Comparison of ENCODE assay signal across 18 cellular contexts in genomic region chr2:242022550-242023290, GRCh38.
"Had no signal": no experiment of that assay in that cellular context is flagged by ENCODE, and none has a peak within 500 bp of the region (broad histone marks: within the 10 kb centered on the region; RNA-seq: fewer than 3 reads in every experiment).

No MANE protein-coding gene starts in this region.

- H3K27ac ChIP-seq: ascending aorta, breast epithelium, epithelial cell of prostate, pancreas, tibial artery, vagina had no signal

- H3K36me3 ChIP-seq: ascending aorta, breast epithelium, pancreas, tibial artery, vagina had no signal

- ATAC-seq: activated naive CD8-positive, alpha-beta T cell treated with anti-CD3 and anti-CD28 coated beads, Interleukin-2, amount 50 U/mL, for 24 hours; left cardiac atrium; pancreas had no signal

- H3K9me3 Mint-ChIP-seq: activated T-cell treated with anti-CD3 and anti-CD28 coated beads, Interleukin-2, amount 50 U/mL, for 24 hours; naive B cell had no signal

- H3K27me3 ChIP-seq: ascending aorta, pancreas, vagina had no signal

- H3K27me3 Mint-ChIP-seq: activated T-cell treated with anti-CD3 and anti-CD28 coated beads, Interleukin-2, amount 50 U/mL, for 24 hours had no signal

- H3K4me1 ChIP-seq: ascending aorta, breast epithelium, pancreas, tibial artery, vagina had no signal

- DNase-seq: activated CD4-positive, alpha-beta T cell treated with anti-CD3 and anti-CD28 coated beads, Interleukin-2, amount 50 U/mL, for 4 hours; activated CD4-positive, CD25-positive, alpha-beta regulatory T cell treated with anti-CD3 and anti-CD28 coated beads, Interleukin-2, amount 50 U/mL, for 72 hours; activated effector memory CD4-positive, alpha-beta T cell treated with anti-CD3 and anti-CD28 coated beads, Interleukin-2, amount 50 U/mL, for 16 hours; activated naive CD8-positive, alpha-beta T cell treated with anti-CD3 and anti-CD28 coated beads, Interleukin-2, amount 50 U/mL, for 24 hours; activated T-cell treated with anti-CD3 and anti-CD28 coated beads, Interleukin-2, amount 50 U/mL, for 24 hours; cerebellar nuclear complex; dermis blood vessel endothelial cell; left cardiac atrium; naive B cell; stimulated activated CD4-positive, alpha-beta T cell treated with anti-CD3 and anti-CD28 coated beads, Interleukin-12 subunit alpha, Interleukin-12 subunit beta, amount 100 ng/mL, for 4 hours; stimulated activated CD4-positive, alpha-beta T cell treated with anti-CD3 and anti-CD28 coated beads, Interleukin-2, amount 100 ng/mL, for 24 hours; T1000; tibial artery had no signal

- H3K4me1 Mint-ChIP-seq: activated naive CD8-positive, alpha-beta T cell treated with anti-CD3 and anti-CD28 coated beads, Interleukin-2, amount 50 U/mL, for 24 hours had no signal

- H3K9me3 ChIP-seq: ascending aorta, breast epithelium, pancreas, tibial artery, vagina had no signal

- H3K4me3 ChIP-seq: ascending aorta, breast epithelium, pancreas, tibial artery, vagina had no signal

- H3K4me3 Mint-ChIP-seq: activated naive CD8-positive, alpha-beta T cell treated with anti-CD3 and anti-CD28 coated beads, Interleukin-2, amount 50 U/mL, for 24 hours; activated T-cell treated with anti-CD3 and anti-CD28 coated beads, Interleukin-2, amount 50 U/mL, for 24 hours had no signal
